Comparison of ENCODE assay signal across 8 cellular contexts in genomic region chr10:32958085-32958991, GRCh38. TPM values are rescaled to one million over a fixed set of nuclear protein-coding genes. Genes with fewer than 3 reads are reported as not detected.
DNase-seq lines count a peak whose midpoint lies in the region; ATAC-seq and TF ChIP-seq lines count a peak whose summit lies in the region.

ITGB1 (minus strand) TSS chr10:32958230; CDS start chr10:32935558, 22,672 bp downstream.

- DNase-seq in GM13976 (ENCODE audit: low spot score) (peak; percentile 91), NCI-H1694 treated with DMSO at 0.1 percent for 48 hours (lab: John Stamatoyannopoulos, UW) (peak; percentile 90), T-helper 2 cell (peak; percentile 76 to 88 (median 82)), anterior cingulate cortex (lab: John Stamatoyannopoulos, UW) (peak; percentile 50 to 96 (median 92)), right atrium auricular region (ENCODE audit: low spot score) (peak; percentile 96), psoas muscle (peak; percentile 98 to 99)

- H3K4me1 ChIP-seq in right atrium auricular region = peaks cover 0 to 71% of the 10 kb centered on the region in 2 donors
- peaks cover 67% of the 10 kb centered on the region for H3K4me1 ChIP-seq in psoas muscle
- H3K4me1 ChIP-seq in urinary bladder (ENCODE audit: insufficient read depth) = no peaks in the 10 kb centered on the region

- H3K27ac ChIP-seq in right atrium auricular region = peak within 1 kb of the TSS; percentile 98
- H3K27ac ChIP-seq in psoas muscle = peak within 1 kb of the TSS; percentile 98
- peak within 1 kb of the TSS; percentile 95 for H3K27ac ChIP-seq in urinary bladder (ENCODE audit: low read depth)

- no peaks in the 10 kb centered on the region for H3K9me3 ChIP-seq in right atrium auricular region
- H3K9me3 ChIP-seq in psoas muscle = no peaks in the 10 kb centered on the region

- no peak for TF ChIP-seq CTCF in GM13976 (IDR thresholded peaks at IDR 0.05; ENCODE audit: borderline replicate concordance, control extremely low read depth, extremely low read depth, insufficient read depth, missing control alignments)
- TF ChIP-seq CTCF in right atrium auricular region (IDR thresholded peaks at IDR 0.05) = no peak
- TF ChIP-seq CTCF in psoas muscle (IDR thresholded peaks at IDR 0.05) = no peak

- WGBS in psoas muscle, 3 donors = 0 to 1% (median 0%) methylated on average over 36 to 93 of the region's 94 CpGs
- WGBS in urinary bladder = under 1% methylated on average over 94 of the region's 94 CpGs

- intact Hi-C loops in psoas muscle (cut with DNase I) = loop anchor here (2.0 to 5.0 kb wide), 3 partner anchors 20 to 49 kb away; no protein-coding TSS in a partner anchor

- H3K27me3 ChIP-seq in right atrium auricular region (no peaks in the 10 kb centered on the region), psoas muscle (ENCODE audit: insufficient read depth in 3 of 3, low read length in 2 of 3) (no peaks in the 10 kb centered on the region)

- in situ Hi-C loops in GM13976 (cut with MboI; ENCODE audit: low sequenced_read_pairs, unreplicated experiment) = no loop called here

- ATAC-seq in HG02870 (IDR thresholded peaks at IDR 0.05; ENCODE audit: unreplicated experiment) = peak; percentile 55
- peak; percentile 94 to 96 (median 96) for ATAC-seq in psoas muscle

- H3K36me3 ChIP-seq in right atrium auricular region (no peaks in the 10 kb centered on the region), psoas muscle (ENCODE audit: insufficient read depth in 1 of 2, low read depth in 1 of 2) (peaks cover 0 to 3% of the 10 kb centered on the region in 2 donors), urinary bladder (ENCODE audit: insufficient read depth) (no peaks in the 10 kb centered on the region)

- peak within 1 kb of the TSS; percentile 94 to 99 for H3K4me3 ChIP-seq in right atrium auricular region
- H3K4me3 ChIP-seq in psoas muscle = peak within 1 kb of the TSS; percentile 95
- peak within 1 kb of the TSS; percentile 100 for H3K4me3 ChIP-seq in urinary bladder (ENCODE audit: low read depth, low read length)

RNA-seq across cellular contexts. Expression of gene ITGB1, which starts in this region (rescaled TPM):
- 1,000 to 10,000 TPM in 1 of 2 donors, 100 to 1,000 TPM in 1; 454 to 1,054 TPM for total RNA-seq in right atrium auricular region
- 100 to 1,000 TPM; 222 to 485 (median 241) TPM for total RNA-seq in psoas muscle
- 100 to 1,000 TPM; 215 to 569 (median 259) TPM for polyA plus RNA-seq in psoas muscle
- total RNA-seq in urinary bladder = 1,010 TPM
- polyA plus RNA-seq in urinary bladder = 527 TPM

Comparison
In these comparisons a context has a peak if more than half of its experiments do, and no peak if none do; other contexts are left out.
1. Peak in every context shown above with its lines: DNase-seq, ATAC-seq, H3K4me3 ChIP-seq and H3K27ac ChIP-seq.